Comparison of ENCODE assay signal across 23 cellular contexts in the genomic region with DNA sequence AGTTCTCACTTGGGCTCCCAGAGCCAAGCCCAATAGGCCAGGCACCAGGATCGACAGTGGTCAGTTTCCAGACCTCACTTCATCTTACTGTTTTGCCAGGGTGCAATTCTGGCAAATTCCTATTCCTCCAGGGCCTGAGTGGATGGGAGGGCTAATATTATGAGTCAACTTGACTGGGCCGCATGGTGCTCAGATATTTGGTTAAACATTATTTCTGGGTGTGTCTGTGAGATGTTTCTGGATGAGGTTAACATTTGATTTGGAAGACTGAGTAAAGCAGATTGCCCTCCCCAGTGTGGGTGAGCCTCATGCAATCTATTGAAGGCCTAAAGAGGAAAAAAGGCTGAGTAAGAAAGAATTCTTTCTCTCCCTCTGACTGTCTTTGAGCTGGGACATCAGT.
DNase-seq lines count a peak whose midpoint lies in the region; ATAC-seq and TF ChIP-seq lines count a peak whose summit lies in the region.
"Had no signal": no experiment of that assay in that cellular context is flagged by ENCODE, and none has a peak within 500 bp of the region (broad histone marks: within the 10 kb centered on the region; RNA-seq: fewer than 3 reads in every experiment).

No MANE protein-coding gene starts in this region.

- H3K9me3 Mint-ChIP-seq in chondrocyte (ENCODE audit: low read depth), result peaks cover 5% of the 10 kb centered on the region
- H3K9me3 Mint-ChIP-seq: activated naive CD4-positive, alpha-beta T cell treated with anti-CD3 and anti-CD28 coated beads, Interleukin-2, amount 50 U/mL, for 24 hours; neural crest cell had no signal

- H3K4me3 Mint-ChIP-seq in chondrocyte (ENCODE audit: unreplicated experiment), result no peak overlapping the region
- H3K4me3 Mint-ChIP-seq: activated naive CD4-positive, alpha-beta T cell treated with anti-CD3 and anti-CD28 coated beads, Interleukin-2, amount 50 U/mL, for 24 hours; B cell; neural crest cell; T-cell had no signal

- no peaks in the 10 kb centered on the region for H3K4me1 ChIP-seq in aorta (ENCODE audit: control insufficient read depth in 1 of 2, insufficient read depth in 2 of 2, low read length in 2 of 2)
- H3K4me1 ChIP-seq: psoas muscle, uterus had no signal

- peak; percentile 32 for ATAC-seq in left colon
- ATAC-seq in aorta (ENCODE audit: low FRiP score), result peak; percentile 27
- no peak for ATAC-seq in HG03039 (IDR thresholded peaks at IDR 0.05; ENCODE audit: unreplicated experiment)
- ATAC-seq: left lobe of liver, psoas muscle, T-cell had no signal

- H3K36me3 ChIP-seq in aorta (ENCODE audit: control insufficient read depth in 1 of 2, insufficient read depth in 2 of 2, low read length in 1 of 2), result no peaks in the 10 kb centered on the region
- H3K36me3 ChIP-seq: uterus had no signal

- H3K27ac Mint-ChIP-seq in chondrocyte (ENCODE audit: unreplicated experiment), result peak overlapping the region; percentile 15
- H3K27ac Mint-ChIP-seq: activated naive CD4-positive, alpha-beta T cell treated with anti-CD3 and anti-CD28 coated beads, Interleukin-2, amount 50 U/mL, for 24 hours; B cell; T-cell had no signal

- WGBS in aorta, 2 donors, result 81% methylated on average over 2 of the region's 2 CpGs

- H3K4me1 Mint-ChIP-seq in chondrocyte (ENCODE audit: low read depth), result peaks cover 8% of the 10 kb centered on the region
- H3K4me1 Mint-ChIP-seq: activated naive CD4-positive, alpha-beta T cell treated with anti-CD3 and anti-CD28 coated beads, Interleukin-2, amount 50 U/mL, for 24 hours; neural crest cell had no signal

- H3K4me3 ChIP-seq in aorta (ENCODE audit: low read length in 2 of 2), result no peak overlapping the region
- H3K4me3 ChIP-seq: psoas muscle, uterus had no signal

- TF ChIP-seq CTCF in chondrocyte (IDR thresholded peaks at IDR 0.05), result no peak

- no peaks in the 10 kb centered on the region for H3K27me3 ChIP-seq in aorta (ENCODE audit: control insufficient read depth in 1 of 2, insufficient read depth in 2 of 2, low read length in 1 of 2)
- H3K27me3 ChIP-seq: uterus had no signal

- H3K27ac ChIP-seq in aorta (ENCODE audit: low read depth in 1 of 2, low read length in 2 of 2), result no peak overlapping the region
- H3K27ac ChIP-seq: psoas muscle, uterus had no signal

- no peaks in the 10 kb centered on the region for H3K27me3 Mint-ChIP-seq in chondrocyte (ENCODE audit: low read depth)
- H3K27me3 Mint-ChIP-seq: activated naive CD4-positive, alpha-beta T cell treated with anti-CD3 and anti-CD28 coated beads, Interleukin-2, amount 50 U/mL, for 24 hours; B cell had no signal

- DNase-seq in GM04503 (ENCODE audit: low read depth) (peak; percentile 1), chondrocyte (ENCODE audit: low spot score) (no peak), left colon (no peak), aorta (no peak), DMS79 treated with DMSO at 0.1 percent for 48 hours (lab: John Stamatoyannopoulos, UW) (no peak)
- no peak for DNase-seq in stimulated activated CD4-positive, alpha-beta T cell treated with anti-CD3 and anti-CD28 coated beads, Interleukin-2, amount 100 ng/mL, for 48 hours
- DNase-seq: anterior cingulate cortex; central memory CD4-positive, alpha-beta T cell; effector CD8-positive, alpha-beta T cell; glutamatergic neuron; midbrain; NCI-H1092 treated with DMSO at 0.1 percent for 48 hours; NCI-H2029 treated with DMSO at 0.1 percent for 48 hours; NCI-H345; psoas muscle; SHP77 treated with DMSO at 0.1 percent for 48 hours; T-cell; uterus had no signal

- intact Hi-C loops in left colon (cut with DNase I, micrococcal nuclease), result loop anchor here in 1 of 2 donors (10.0 kb wide), 1 partner anchor 46 kb away; no protein-coding TSS in a partner anchor
- intact Hi-C loops in aorta (cut with DNase I), result no loop called here

- H3K36me3 Mint-ChIP-seq in chondrocyte (ENCODE audit: low read depth), result no peaks in the 10 kb centered on the region
- H3K36me3 Mint-ChIP-seq: activated naive CD4-positive, alpha-beta T cell treated with anti-CD3 and anti-CD28 coated beads, Interleukin-2, amount 50 U/mL, for 24 hours; T-cell had no signal

- peaks cover 2% of the 10 kb centered on the region for H3K9me3 ChIP-seq in aorta (ENCODE audit: control insufficient read depth, low read length)
- H3K9me3 ChIP-seq: psoas muscle, uterus had no signal
